Comparison of ENCODE assay signal across 29 cellular contexts in the genomic region with DNA sequence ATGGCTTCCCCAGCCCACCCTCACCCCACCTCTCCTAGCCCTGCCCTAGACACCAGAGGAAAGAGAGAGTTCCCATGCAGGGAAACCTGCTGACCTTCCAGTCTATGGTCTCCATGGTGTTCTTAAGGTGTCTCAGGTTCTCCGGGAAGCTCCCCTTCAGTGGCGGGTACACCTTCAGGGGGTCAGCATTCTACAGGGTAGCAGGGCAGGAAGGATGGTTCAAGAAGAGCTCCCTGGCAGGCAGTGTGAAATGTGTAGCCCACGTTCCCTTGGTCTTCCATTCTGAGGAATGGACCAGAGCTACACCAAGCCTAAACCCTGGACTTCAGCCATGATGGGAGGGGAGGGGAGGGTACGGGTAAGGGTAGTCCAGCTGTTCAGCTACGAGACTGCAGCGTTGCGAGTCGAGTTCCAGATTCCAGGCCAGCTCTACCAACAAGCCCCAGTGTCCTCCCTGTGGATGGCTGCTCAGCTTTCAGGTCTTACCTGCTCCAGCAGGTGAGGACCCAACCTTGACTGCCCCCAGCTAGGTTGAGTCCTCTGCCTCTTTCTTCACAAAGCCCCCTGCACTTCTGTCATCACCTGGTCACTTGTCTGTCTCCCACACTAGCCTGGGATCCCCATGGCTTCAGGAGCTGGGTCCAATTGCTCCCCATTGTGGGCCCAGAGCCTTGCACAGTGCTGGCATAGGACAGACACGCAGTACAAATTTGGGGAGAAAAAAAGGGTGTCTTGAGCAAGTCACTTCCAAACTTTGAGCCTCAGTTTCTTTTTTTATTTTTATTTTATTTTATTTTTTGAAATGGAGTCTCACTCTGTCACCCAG. TPM values are rescaled to one million over a fixed set of nuclear protein-coding genes. Genes with fewer than 3 reads are reported as not detected.
DNase-seq lines count a peak whose midpoint lies in the region; ATAC-seq and TF ChIP-seq lines count a peak whose summit lies in the region.
"Had no signal": no experiment of that assay in that cellular context is flagged by ENCODE, and none has a peak within 500 bp of the region (broad histone marks: within the 10 kb centered on the region; RNA-seq: fewer than 3 reads in every experiment).

No MANE protein-coding gene starts in this region.

- TF ChIP-seq CTCF in Peyer's patch (IDR thresholded peaks at IDR 0.05) = no peak

- peaks cover 0 to 24% (median 2%) of the 10 kb centered on the region in 4 donors for H3K4me1 ChIP-seq in Peyer's patch

- DNase-seq in activated T-cell treated with anti-CD3 and anti-CD28 coated beads, Interleukin-2, amount 50 U/mL, for 24 hours = no peak
- DNase-seq in activated T-cell treated with anti-CD3 and anti-CD28 coated beads, Interleukin-2, amount 50 U/mL, for 72 hours = no peak
- DNase-seq in central memory CD8-positive, alpha-beta T cell (ENCODE audit: low spot score in 2 of 2) = no peak
- DNase-seq in Peyer's patch (no peak), COLO829 (ENCODE audit: low spot score) (no peak)
- DNase-seq in activated CD4-positive, alpha-beta T cell treated with anti-CD3 and anti-CD28 coated beads for 48 hours = no peak
- DNase-seq: activated CD4-positive, alpha-beta T cell treated with anti-CD3 and anti-CD28 coated beads, Interleukin-2, amount 10 ng/mL, durations not matched to agents 24 days and 14 days; activated naive CD4-positive, alpha-beta T cell treated with anti-CD3 and anti-CD28 coated beads for 36 hours; brain microvascular endothelial cell; effector CD4-positive, alpha-beta T cell; midbrain; NCI-H146; PC-3; small intestine; stimulated activated CD4-positive, alpha-beta T cell treated with anti-CD3 and anti-CD28 coated beads, Interleukin-1b, Interleukin-23, amount 100 ng/mL, for 48 hours had no signal

- H3K27me3 Mint-ChIP-seq in activated T-cell treated with anti-CD3 and anti-CD28 coated beads, Interleukin-2, amount 50 U/mL, for 24 hours = no peaks in the 10 kb centered on the region
- H3K27me3 Mint-ChIP-seq in activated T-cell treated with anti-CD3 and anti-CD28 coated beads, Interleukin-2, amount 50 U/mL, for 72 hours (ENCODE audit: low read depth) = no peaks in the 10 kb centered on the region
- no peaks in the 10 kb centered on the region for H3K27me3 Mint-ChIP-seq in central memory CD8-positive, alpha-beta T cell
- H3K27me3 Mint-ChIP-seq: activated CD4-positive, alpha-beta T cell treated with anti-CD3 and anti-CD28 coated beads, Interleukin-2, amount 10 ng/mL, durations not matched to agents 24 days and 14 days; naive thymus-derived CD8-positive, alpha-beta T cell had no signal

- H3K27ac Mint-ChIP-seq in activated T-cell treated with anti-CD3 and anti-CD28 coated beads, Interleukin-2, amount 50 U/mL, for 24 hours = peak overlapping the region; percentile 61
- H3K27ac Mint-ChIP-seq in activated T-cell treated with anti-CD3 and anti-CD28 coated beads, Interleukin-2, amount 50 U/mL, for 72 hours = no peak overlapping the region
- peak overlapping the region; percentile 100 for H3K27ac Mint-ChIP-seq in central memory CD8-positive, alpha-beta T cell (ENCODE audit: low read depth)
- H3K27ac Mint-ChIP-seq: activated CD4-positive, alpha-beta T cell treated with anti-CD3 and anti-CD28 coated beads, Interleukin-2, amount 10 ng/mL, durations not matched to agents 24 days and 14 days; activated naive CD4-positive, alpha-beta T cell treated with anti-CD3 and anti-CD28 coated beads for 36 hours had no signal

- peaks cover 0 to 77% (median 6%) of the 10 kb centered on the region in 3 donors for H3K36me3 ChIP-seq in Peyer's patch

- H3K4me1 Mint-ChIP-seq in activated T-cell treated with anti-CD3 and anti-CD28 coated beads, Interleukin-2, amount 50 U/mL, for 24 hours (ENCODE audit: low read depth) = peaks cover 15% of the 10 kb centered on the region
- H3K4me1 Mint-ChIP-seq in activated T-cell treated with anti-CD3 and anti-CD28 coated beads, Interleukin-2, amount 50 U/mL, for 72 hours (ENCODE audit: low read depth) = peaks cover 15% of the 10 kb centered on the region
- H3K4me1 Mint-ChIP-seq in central memory CD8-positive, alpha-beta T cell = peaks cover 41% of the 10 kb centered on the region

- H3K4me3 ChIP-seq in Peyer's patch = no peak overlapping the region
- H3K4me3 ChIP-seq: BLaER1 treated with 17β-estradiol and CSF1 and Interleukin-3, amounts not matched to agents 10 nM and 100 nM; left lung; tibial nerve had no signal

- no peaks in the 10 kb centered on the region for H3K9me3 Mint-ChIP-seq in activated T-cell treated with anti-CD3 and anti-CD28 coated beads, Interleukin-2, amount 50 U/mL, for 24 hours
- H3K9me3 Mint-ChIP-seq in activated T-cell treated with anti-CD3 and anti-CD28 coated beads, Interleukin-2, amount 50 U/mL, for 72 hours = no peaks in the 10 kb centered on the region
- no peaks in the 10 kb centered on the region for H3K9me3 Mint-ChIP-seq in central memory CD8-positive, alpha-beta T cell
- H3K9me3 Mint-ChIP-seq: activated CD4-positive, alpha-beta T cell treated with anti-CD3 and anti-CD28 coated beads, Interleukin-2, amount 10 ng/mL, durations not matched to agents 24 days and 14 days; activated naive CD4-positive, alpha-beta T cell treated with anti-CD3 and anti-CD28 coated beads for 36 hours; activated T-helper 1 cell treated with anti-CD3 and anti-CD28 coated beads, Interleukin-12 subunit alpha, Interleukin-12 subunit beta, Interleukin-2, Interleukin-4 antibody, amounts not matched to agents 30 ng/mL and 10 ng/mL and 1 ng/mL, durations not matched to agents 14 hours and 24 hours and 36 hours; naive thymus-derived CD8-positive, alpha-beta T cell had no signal

- H3K27ac ChIP-seq in Peyer's patch = peak overlapping the region in 1 of 4 donors; percentile 97
- H3K27ac ChIP-seq: brain microvascular endothelial cell, epithelial cell of prostate, KMS-11 had no signal

- peaks cover 90% of the 10 kb centered on the region for H3K36me3 Mint-ChIP-seq in activated T-cell treated with anti-CD3 and anti-CD28 coated beads, Interleukin-2, amount 50 U/mL, for 24 hours (ENCODE audit: low read depth)
- H3K36me3 Mint-ChIP-seq in activated T-cell treated with anti-CD3 and anti-CD28 coated beads, Interleukin-2, amount 50 U/mL, for 72 hours (ENCODE audit: insufficient read depth in 2 of 2) = peaks cover 0 to 10% of the 10 kb centered on the region in 2 donors
- peaks cover 95% of the 10 kb centered on the region for H3K36me3 Mint-ChIP-seq in central memory CD8-positive, alpha-beta T cell (ENCODE audit: insufficient read depth)

- no peak overlapping the region for H3K4me3 Mint-ChIP-seq in activated T-cell treated with anti-CD3 and anti-CD28 coated beads, Interleukin-2, amount 50 U/mL, for 24 hours
- no peak overlapping the region for H3K4me3 Mint-ChIP-seq in activated T-cell treated with anti-CD3 and anti-CD28 coated beads, Interleukin-2, amount 50 U/mL, for 72 hours
- H3K4me3 Mint-ChIP-seq in central memory CD8-positive, alpha-beta T cell = no peak overlapping the region
- H3K4me3 Mint-ChIP-seq: activated CD4-positive, alpha-beta T cell treated with anti-CD3 and anti-CD28 coated beads, Interleukin-2, amount 10 ng/mL, durations not matched to agents 24 days and 14 days; activated naive CD4-positive, alpha-beta T cell treated with anti-CD3 and anti-CD28 coated beads for 36 hours; activated T-helper 1 cell treated with anti-CD3 and anti-CD28 coated beads, Interleukin-12 subunit alpha, Interleukin-12 subunit beta, Interleukin-2, Interleukin-4 antibody, amounts not matched to agents 30 ng/mL and 10 ng/mL and 1 ng/mL, durations not matched to agents 14 hours and 24 hours and 36 hours; naive thymus-derived CD8-positive, alpha-beta T cell had no signal

- no peaks in the 10 kb centered on the region for H3K9me3 ChIP-seq in Peyer's patch
- H3K9me3 ChIP-seq: BLaER1 treated with 17β-estradiol and CSF1 and Interleukin-3, amounts not matched to agents 10 nM and 100 nM; left lung; tibial nerve had no signal

- TF ChIP-seq POLR2A in GM19193 (IDR thresholded peaks at IDR 0.05; ENCODE audit: extremely low read depth, insufficient read depth, insufficient read length) = peak; percentile 87
- TF ChIP-seq POLR2A in Peyer's patch (IDR thresholded peaks at IDR 0.05) = no peak

- H3K27me3 ChIP-seq in Peyer's patch = no peaks in the 10 kb centered on the region
- H3K27me3 ChIP-seq: BLaER1 treated with 17β-estradiol and CSF1 and Interleukin-3, amounts not matched to agents 10 nM and 100 nM; brain microvascular endothelial cell; left lung; tibial nerve had no signal

- no peak for ATAC-seq in activated T-cell treated with anti-CD3 and anti-CD28 coated beads, Interleukin-2, amount 50 U/mL, for 72 hours (replicated peaks in 1 of 2)
- no peak for ATAC-seq in central memory CD8-positive, alpha-beta T cell (replicated peaks; ENCODE audit: extremely low read depth, poor library complexity, severe bottlenecking)
- no peak for ATAC-seq in HG03432 (IDR thresholded peaks at IDR 0.05; ENCODE audit: unreplicated experiment)
- ATAC-seq: left lung; naive thymus-derived CD8-positive, alpha-beta T cell; PC-3; Right ventricle myocardium inferior; SK-N-SH treated with all-trans-retinoic acid at 6 μM for 48 hours had no signal

RNA-seq across cellular contexts. Expression of gene CD74, which starts 7.5 kb away (rescaled TPM):
- 100 to 1,000 TPM; 363 to 455 TPM for total RNA-seq in activated T-cell treated with anti-CD3 and anti-CD28 coated beads, Interleukin-2, amount 50 U/mL, for 72 hours
- 1,000 to 10,000 TPM in 2 of 4 donors, 100 to 1,000 TPM in 2; 759 to 2,006 (median 1,183) TPM for total RNA-seq in Peyer's patch
- total RNA-seq: Daoy, NCI-H460, osteocyte had no signal

RNA-seq across cellular contexts. Expression of gene RPS14, which starts 44.3 kb away (rescaled TPM):
- 1,000 to 10,000 TPM; 2,954 to 3,917 TPM for total RNA-seq in activated T-cell treated with anti-CD3 and anti-CD28 coated beads, Interleukin-2, amount 50 U/mL, for 72 hours
- total RNA-seq in Peyer's patch = 1,000 to 10,000 TPM in 3 of 4 donors, 100 to 1,000 TPM in 1; 975 to 1,961 (median 1,274) TPM

RNA-seq across cellular contexts. Expression of gene TCOF1, which starts 47.7 kb away (rescaled TPM):
- 10 to 100 TPM; 55.5 to 62.3 TPM for total RNA-seq in activated T-cell treated with anti-CD3 and anti-CD28 coated beads, Interleukin-2, amount 50 U/mL, for 72 hours
- total RNA-seq in Peyer's patch = 10 to 100 TPM; 19.4 to 85.0 (median 28.2) TPM
